In genomic region chr3:122773856-122774535, GRCh38 we compare ENCODE assay signal across 16 cellular contexts. TPM values are rescaled to one million over a fixed set of nuclear protein-coding genes. Genes with fewer than 3 reads are reported as not detected.
A peak's percentile ranks its signal among the peaks of the same experiment; 100 is the strongest.
DNase-seq lines count a peak whose midpoint lies in the region; ATAC-seq and TF ChIP-seq lines count a peak whose summit lies in the region.
"Had no signal": no experiment of that assay in that cellular context is flagged by ENCODE, and none has a peak within 500 bp of the region (broad histone marks: within the 10 kb centered on the region; RNA-seq: fewer than 3 reads in every experiment).

No MANE protein-coding gene starts in this region.

- ATAC-seq in GM18907 (IDR thresholded peaks at IDR 0.05; ENCODE audit: unreplicated experiment) (peak; percentile 66), HG02642 (IDR thresholded peaks at IDR 0.05; ENCODE audit: poor library complexity, unreplicated experiment) (peak; percentile 52), WTC11 (peak; percentile 22), HG02970 (IDR thresholded peaks at IDR 0.05; ENCODE audit: low FRiP score, unreplicated experiment) (no peak), aorta (ENCODE audit: low FRiP score) (no peak), HG03457 (IDR thresholded peaks at IDR 0.05; ENCODE audit: unreplicated experiment) (no peak)
- ATAC-seq: body of pancreas had no signal

- DNase-seq in WTC11 (ENCODE audit: low spot score) (no peak), aorta (no peak)
- DNase-seq: activated CD4-positive, CD25-positive, alpha-beta regulatory T cell treated with anti-CD3 and anti-CD28 coated beads, Interleukin-2, amount 50 U/mL, for 72 hours; body of pancreas; endodermal cell; heart right ventricle; NCI-H1105; NCI-H82; stimulated activated CD4-positive, alpha-beta T cell treated with anti-CD3 and anti-CD28 coated beads, Interleukin-4, amount 100 ng/mL, for 4 hours had no signal

- CTCF ChIA-PET in WTC11 (lab: Charles Lee) = interaction anchor here (1.3 to 2.4 kb wide), 3 partner anchors 13 to 25 kb away, joined by 3 to 12 read pairs (median 4); no protein-coding TSS in a partner anchor

- H3K27ac Mint-ChIP-seq in WTC11 = no peak overlapping the region
- H3K27ac Mint-ChIP-seq: activated T-helper 1 cell treated with anti-CD3 and anti-CD28 coated beads, Interleukin-12 subunit alpha, Interleukin-12 subunit beta, Interleukin-2, Interleukin-4 antibody, amounts not matched to agents 30 ng/mL and 10 ng/mL and 1 ng/mL, durations not matched to agents 14 hours and 24 hours and 36 hours; endodermal cell had no signal

- no peaks in the 10 kb centered on the region for H3K9me3 Mint-ChIP-seq in WTC11
- H3K9me3 Mint-ChIP-seq: activated T-helper 1 cell treated with anti-CD3 and anti-CD28 coated beads, Interleukin-12 subunit alpha, Interleukin-12 subunit beta, Interleukin-2, Interleukin-4 antibody, amounts not matched to agents 30 ng/mL and 10 ng/mL and 1 ng/mL, durations not matched to agents 14 hours and 24 hours and 36 hours; endodermal cell had no signal

- no peak overlapping the region for H3K4me3 Mint-ChIP-seq in WTC11
- H3K4me3 Mint-ChIP-seq: activated T-helper 1 cell treated with anti-CD3 and anti-CD28 coated beads, Interleukin-12 subunit alpha, Interleukin-12 subunit beta, Interleukin-2, Interleukin-4 antibody, amounts not matched to agents 30 ng/mL and 10 ng/mL and 1 ng/mL, durations not matched to agents 14 hours and 24 hours and 36 hours; endodermal cell had no signal

- H3K4me1 Mint-ChIP-seq in WTC11 = peaks cover 9% of the 10 kb centered on the region
- H3K4me1 Mint-ChIP-seq: endodermal cell had no signal

- H3K36me3 ChIP-seq in skeletal muscle tissue (ENCODE audit: control insufficient read depth in 3 of 3, insufficient read depth in 3 of 3, low read length in 3 of 3) (peaks cover 4 to 9% (median 7%) of the 10 kb centered on the region in 3 donors), aorta (ENCODE audit: control insufficient read depth in 1 of 2, insufficient read depth in 2 of 2, low read length in 1 of 2) (no peaks in the 10 kb centered on the region)
- H3K36me3 ChIP-seq: prostate gland had no signal

- H3K27me3 Mint-ChIP-seq in WTC11 (ENCODE audit: low read depth) = no peaks in the 10 kb centered on the region

- H3K9me3 ChIP-seq in skeletal muscle tissue (ENCODE audit: control insufficient read depth in 3 of 3, low read length in 3 of 3) (no peaks in the 10 kb centered on the region), aorta (ENCODE audit: control insufficient read depth, low read length) (no peaks in the 10 kb centered on the region)
- H3K9me3 ChIP-seq: body of pancreas, heart right ventricle, prostate gland had no signal

- TF ChIP-seq CTCF in WTC11 (IDR thresholded peaks at IDR 0.05) = no peak

- H3K4me1 ChIP-seq in skeletal muscle tissue (ENCODE audit: control insufficient read depth in 3 of 3, insufficient read depth in 3 of 3, low read length in 3 of 3) (peaks cover 8 to 9% (median 9%) of the 10 kb centered on the region in 3 donors), aorta (ENCODE audit: control insufficient read depth in 1 of 2, insufficient read depth in 2 of 2, low read length in 2 of 2) (no peaks in the 10 kb centered on the region)
- H3K4me1 ChIP-seq: body of pancreas, prostate gland had no signal

- H3K36me3 Mint-ChIP-seq in WTC11 = no peaks in the 10 kb centered on the region

- WGBS in aorta, 2 donors = 90 to 92% methylated on average over 3 of the region's 3 CpGs

- intact Hi-C loops in aorta (cut with DNase I) = no loop called here

- H3K27me3 ChIP-seq in skeletal muscle tissue (ENCODE audit: control insufficient read depth in 3 of 3, insufficient read depth in 3 of 3, low read length in 3 of 3) = no peaks in the 10 kb centered on the region
- no peaks in the 10 kb centered on the region for H3K27me3 ChIP-seq in aorta (ENCODE audit: control insufficient read depth in 1 of 2, insufficient read depth in 2 of 2, low read length in 1 of 2)
- H3K27me3 ChIP-seq: body of pancreas, heart right ventricle had no signal

- H3K4me3 ChIP-seq in skeletal muscle tissue (ENCODE audit: low read length in 3 of 3) (no peak overlapping the region), aorta (ENCODE audit: low read length in 2 of 2) (no peak overlapping the region)
- H3K4me3 ChIP-seq: body of pancreas, heart right ventricle, prostate gland had no signal

- H3K9ac ChIP-seq in skeletal muscle tissue (ENCODE audit: low read depth in 1 of 3, low read length in 3 of 3) = no peak overlapping the region

- POLR2A ChIA-PET in WTC11 (lab: Charles Lee) = interaction anchor here (0.6 kb wide), 1 partner anchor 77 kb away, joined by 3 read pairs; no protein-coding TSS in a partner anchor

- peak overlapping the region; percentile 26 for H3K27ac ChIP-seq in skeletal muscle tissue (ENCODE audit: low read depth, low read length)
- H3K27ac ChIP-seq in aorta (ENCODE audit: low read depth in 1 of 2, low read length in 2 of 2) = no peak overlapping the region
- H3K27ac ChIP-seq: prostate gland had no signal

TF ChIP-seq in WTC11, 78 proteins besides CTCF, POLR2A, EP300 and RAD21 (continues in another document):
- TF ChIP-seq ATF6 (CRISPR knock-in tag; IDR thresholded peaks at IDR 0.05) (no peak), GABPB1 (CRISPR knock-in tag; IDR thresholded peaks at IDR 0.05) (no peak), AFF4 (CRISPR knock-in tag; IDR thresholded peaks at IDR 0.05; ENCODE audit: borderline replicate concordance) (no peak), ZNF219 (CRISPR knock-in tag; IDR thresholded peaks at IDR 0.05; ENCODE audit: borderline replicate concordance) (no peak), ERG (CRISPR knock-in tag; IDR thresholded peaks at IDR 0.05) (no peak), PRRX2 (CRISPR knock-in tag; IDR thresholded peaks at IDR 0.05) (no peak), CBFB (CRISPR knock-in tag; IDR thresholded peaks at IDR 0.05; ENCODE audit: low read depth) (no peak)

RNA-seq across cellular contexts. Expression of gene HSPBAP1, which starts 19.6 kb away (rescaled TPM):
- total RNA-seq in WTC11 (2021) (7.6 to 10.4 TPM (median 9.1 TPM) in 3 replicates), skeletal muscle tissue (8.9 TPM), aorta (10 to 100 TPM in 1 of 2 donors, 1 to 10 TPM in 1; 8.5 to 18.6 TPM)
- polyA plus RNA-seq in aorta = 10 to 100 TPM in 1 of 2 donors, 1 to 10 TPM in 1; 3.5 to 11.7 TPM

RNA-seq across cellular contexts. Expression of gene SLC49A4, which starts 20.9 kb away (rescaled TPM):
- total RNA-seq in WTC11 (2021) = 8.0 to 10.2 TPM (median 8.5 TPM) in 3 replicates
- 11.5 TPM for total RNA-seq in skeletal muscle tissue
- 10 to 100 TPM; 10.3 to 13.4 TPM for total RNA-seq in aorta
- 1 to 10 TPM; 3.1 to 6.8 TPM for polyA plus RNA-seq in aorta

Comparison
In these comparisons a context has a peak if more than half of its experiments do, and no peak if none do; other contexts are left out.
1. ATAC-seq: peak in GM18907 (single experiment), HG02642 (single experiment) and WTC11 (single experiment); none in HG02970 (single experiment), aorta (single experiment) and HG03457 (single experiment).